Comparison of ENCODE assay signal across 7 cellular contexts in genomic region chr2:101704816-101705565, GRCh38. TPM values are rescaled to one million over a fixed set of nuclear protein-coding genes. Genes with fewer than 3 reads are reported as not detected.
DNase-seq lines count a peak whose midpoint lies in the region; FAIRE-seq and TF ChIP-seq lines count a peak whose summit lies in the region.

No MANE protein-coding gene starts in this region.

- H2BK5ac ChIP-seq in H1 (ENCODE audit: low read depth, low read length) = 0 out of 2 replicates have a peak overlapping the region, but pooled peaks have one; percentile 5

- H3K36me3 ChIP-seq in SK-N-SH (replicated peaks in 1 of 2; ENCODE audit: control insufficient read depth in 1 of 2, insufficient read depth in 2 of 2, low read length in 1 of 2) (peaks cover 6 to 22% of the 10 kb centered on the region in 2 experiments), H1 (ENCODE audit: control insufficient read depth in 2 of 4, insufficient read depth in 4 of 4, low read length in 3 of 4) (peaks cover 0 to 3% (median 2%) of the 10 kb centered on the region in 4 experiments; a peak in 2 of 8 replicates), skeletal muscle satellite cell (ENCODE audit: insufficient read depth, low read length) (peaks cover 41% of the 10 kb centered on the region)

- CTCF ChIA-PET in SK-N-SH (lab: Yijun Ruan, JAX) = interaction anchor here (1.0 to 1.2 kb wide), 2 partner anchors 66 to 88 kb away, joined by 5 read pairs; no protein-coding TSS in a partner anchor
- CTCF ChIA-PET in H1 (lab: Charles Lee; ENCODE audit: partially characterized antibody) = interaction anchor here (0.6 to 3.2 kb wide), 2 partner anchors 12 to 21 kb away, joined by 3 to 13 read pairs; no protein-coding TSS in a partner anchor

- H3K9me2 ChIP-seq in SK-N-SH = no peaks in the 10 kb centered on the region

- no peak overlapping the region for H4K91ac ChIP-seq in H1 (replicated peaks; ENCODE audit: insufficient read length, low read length)

- H3K9me3 ChIP-seq in SK-N-SH (no peaks in the 10 kb centered on the region), H1 (ENCODE audit: insufficient read depth in 2 of 2, low read depth in 1 of 2, low read length in 1 of 2) (no peaks in the 10 kb centered on the region), skeletal muscle satellite cell (replicated peaks; ENCODE audit: low read length) (no peaks in the 10 kb centered on the region)

- no peak overlapping the region for H2BK120ac ChIP-seq in H1 (replicated peaks; ENCODE audit: low read depth, low read length)

- H3K4me3 ChIP-seq in SK-N-SH (ENCODE audit: low read depth in 2 of 2, low read length in 1 of 2) = no peak overlapping the region
- no peak overlapping the region for H3K4me3 ChIP-seq in H1 (ENCODE audit: extremely low read depth in 1 of 4, insufficient read depth in 2 of 4, low read depth in 3 of 4, low read length in 4 of 4)
- H3K4me3 ChIP-seq in skeletal muscle satellite cell (ENCODE audit: low read length) = peak overlapping the region; percentile 41

- H4K20me1 ChIP-seq in SK-N-SH (ENCODE audit: insufficient read depth) (peaks cover 82% of the 10 kb centered on the region), H1 (replicated peaks in 1 of 2; ENCODE audit: control insufficient read depth in 1 of 2, insufficient read depth in 2 of 2, low read length in 2 of 2) (peaks cover 10 to 11% of the 10 kb centered on the region in 2 experiments)

- no peak overlapping the region for H3K56ac ChIP-seq in H1 (replicated peaks; ENCODE audit: insufficient read length, low read depth, low read length)

- H3K4ac ChIP-seq in H1 (replicated peaks; ENCODE audit: insufficient read length, low read depth, low read length) = no peak overlapping the region

- no peak overlapping the region for H2BK15ac ChIP-seq in H1 (ENCODE audit: low read length)

- TF ChIP-seq POLR2A in H1 (IDR thresholded peaks at IDR 0.05; ENCODE audit: control extremely low read depth in 1 of 2, low read depth in 2 of 2, low read length in 2 of 2) = no peak

- H4K8ac ChIP-seq in H1 (ENCODE audit: extremely low read depth, insufficient read depth, low read length) = no peak overlapping the region

- no peaks in the 10 kb centered on the region for H3K27me3 ChIP-seq in SK-N-SH (ENCODE audit: insufficient read depth)
- no peaks in the 10 kb centered on the region for H3K27me3 ChIP-seq in H1 (replicated peaks in 1 of 4; ENCODE audit: control insufficient read depth in 3 of 4, extremely low read depth in 1 of 4, insufficient read depth in 3 of 4, low read length in 3 of 4)
- H3K27me3 ChIP-seq in skeletal muscle satellite cell (ENCODE audit: control insufficient read depth, insufficient read depth, low read length) = no peaks in the 10 kb centered on the region

- H3K27ac ChIP-seq in SK-N-SH (ENCODE audit: low read depth in 2 of 2, low read length in 1 of 2) (peak overlapping the region; percentile 50 to 68; a peak in 3 of 4 replicates), H1 (ENCODE audit: low read depth, low read length) (no peak overlapping the region)

- no peak for FAIRE-seq in H1 (lab: Jason Lieb, UNC)

- H2BK20ac ChIP-seq in H1 (ENCODE audit: low read length) = no peak overlapping the region

- H3F3A ChIP-seq in SK-N-SH (replicated peaks; ENCODE audit: insufficient read depth) = peaks cover 10% of the 10 kb centered on the region

- peaks cover 13 to 52% of the 10 kb centered on the region in 2 experiments for H3K4me1 ChIP-seq in SK-N-SH (ENCODE audit: control insufficient read depth in 1 of 2, insufficient read depth in 2 of 2, low read depth in 1 of 2, low read length in 1 of 2)
- H3K4me1 ChIP-seq in H1 (replicated peaks in 1 of 4; ENCODE audit: control insufficient read depth in 3 of 4, insufficient read depth in 4 of 4, low read length in 3 of 4) = peaks cover 0 to 17% (median 7%) of the 10 kb centered on the region in 4 experiments; a peak in 5 of 7 replicates
- H3K4me1 ChIP-seq in skeletal muscle satellite cell (ENCODE audit: control insufficient read depth, insufficient read depth, low read length) = peaks cover 72% of the 10 kb centered on the region

- TF ChIP-seq CTCF in SK-N-SH (IDR thresholded peaks at IDR 0.05) (no peak), H1 (IDR thresholded peaks at IDR 0.05; ENCODE audit: control extremely low read depth in 1 of 3, insufficient read depth in 1 of 3, low read depth in 1 of 3, low read length in 3 of 3) (no peak)

- H2AFZ ChIP-seq in SK-N-SH (ENCODE audit: low read depth) = no peak overlapping the region
- H2AFZ ChIP-seq in H1 (ENCODE audit: low read length) = no peak overlapping the region

- no peak overlapping the region for H2AK5ac ChIP-seq in H1 (ENCODE audit: low read depth, low read length)

- WGBS in SK-N-SH (ENCODE audit: low lambda C conversion rate) = 64% methylated on average over 3 of the region's 3 CpGs
- 67% methylated on average over 3 of the region's 3 CpGs; no CpG with 5 or more reads in 1 of the 2 experiments for WGBS in H1 (ENCODE audit: extremely low coverage in 1 of 2, insufficient coverage in 1 of 2, insufficient read length in 1 of 2, insufficient replicate concordance in 2 of 2, low coverage in 1 of 2, low lambda C conversion rate in 2 of 2, missing lambda C conversion rate in 1 of 2), 2 experiments

- TF ChIP-seq RAD21 in SK-N-SH (IDR thresholded peaks at IDR 0.05; ENCODE audit: low read length) (no peak), H1 (IDR thresholded peaks at IDR 0.05 in 1 of 2, conservative IDR thresholded peaks at IDR 0.05 in 1 of 2; ENCODE audit: low read depth in 2 of 2, low read length in 2 of 2) (no peak)

- TF ChIP-seq EP300 in SK-N-SH (IDR thresholded peaks at IDR 0.05; ENCODE audit: borderline replicate concordance in 1 of 2, low read depth in 1 of 2, low read length in 1 of 2) (no peak), H1 (IDR thresholded peaks at IDR 0.05; ENCODE audit: borderline replicate concordance in 1 of 2, low read depth in 2 of 2, low read length in 2 of 2) (no peak)

- no peak overlapping the region for H2BK12ac ChIP-seq in H1 (ENCODE audit: low read depth, low read length)

- H3K9ac ChIP-seq in SK-N-SH (no peak overlapping the region), H1 (replicated peaks in 1 of 4; ENCODE audit: extremely low read depth in 1 of 4, low read depth in 3 of 4, low read length in 3 of 4) (peak overlapping the region in 1 of 4 experiments; percentile 34; a peak in 1 of 7 replicates), skeletal muscle satellite cell (ENCODE audit: low read depth, low read length) (peak overlapping the region; percentile 9)

- H3K18ac ChIP-seq in H1 (ENCODE audit: extremely low read depth, low read length) = no peak overlapping the region

- H3K23me2 ChIP-seq in H1 (ENCODE audit: low read depth, low read length) = peaks cover 2% of the 10 kb centered on the region; the same call in 1 of the 2 replicates

- H3K79me2 ChIP-seq in SK-N-SH (ENCODE audit: insufficient read depth) = peaks cover 100% of the 10 kb centered on the region
- peaks cover 35 to 98% of the 10 kb centered on the region in 2 experiments for H3K79me2 ChIP-seq in H1 (ENCODE audit: control insufficient read depth in 1 of 2, insufficient read depth in 2 of 2, low read length in 2 of 2)

- H3K14ac ChIP-seq in H1 (ENCODE audit: insufficient read length) = no peak overlapping the region

- peak; percentile 37 for DNase-seq in ELR (ENCODE audit: low read depth)
- no peak for DNase-seq in SK-N-SH
- DNase-seq in H1 (ENCODE audit: low read depth in 1 of 2, low spot score in 2 of 2) = no peak
- no peak for DNase-seq in HUDEP-2 (lab: John Stamatoyannopoulos, UW; ENCODE audit: unreplicated experiment in 76 of 76)
- DNase-seq in stimulated activated CD4-positive, alpha-beta T cell treated with anti-CD3 and anti-CD28 coated beads, Interleukin-1b, Interleukin-23, amount 100 ng/mL, for 48 hours = no peak
- DNase-seq in OCI-M2 (lab: John Stamatoyannopoulos, UW; ENCODE audit: unreplicated experiment) = no peak

- peaks cover 13% of the 10 kb centered on the region for H3K79me1 ChIP-seq in H1 (ENCODE audit: low read depth, low read length)

- no peak overlapping the region for H3K23ac ChIP-seq in H1 (ENCODE audit: insufficient read length)

- H3K4me2 ChIP-seq in SK-N-SH (no peak overlapping the region), H1 (ENCODE audit: insufficient read depth in 1 of 2, low read depth in 2 of 2, low read length in 2 of 2) (no peak overlapping the region), skeletal muscle satellite cell (ENCODE audit: low read length) (peak overlapping the region; percentile 39)

- POLR2A ChIA-PET in SK-N-SH (lab: Yijun Ruan, JAX) (no interaction called here), H1 (lab: Charles Lee; ENCODE audit: partially characterized antibody) (interaction anchor here (6.5 kb wide), 1 partner anchor 7 kb away, joined by 33 read pairs; the partner anchor contains the start of gene MAP4K4)

- no peak overlapping the region for H4K5ac ChIP-seq in H1 (ENCODE audit: insufficient read length, low read depth, low read length)

TF ChIP-seq in SK-N-SH, 30 proteins besides CTCF, POLR2A, EP300 and RAD21 (continues in another document):
- no peak for TF ChIP-seq NFIC (IDR thresholded peaks at IDR 0.05; ENCODE audit: borderline replicate concordance)
- TF ChIP-seq TEAD4 (IDR thresholded peaks at IDR 0.05; ENCODE audit: borderline replicate concordance, insufficient read depth) = no peak
- no peak for TF ChIP-seq POLR2AphosphoS5 (IDR thresholded peaks at IDR 0.05; ENCODE audit: low read depth, low read length)

TF ChIP-seq in H1, 55 proteins besides CTCF, POLR2A, EP300 and RAD21 (continues in another document):
- TF ChIP-seq CHD1 (IDR thresholded peaks at IDR 0.05; ENCODE audit: low read depth, low read length) (no peak), NRF1 (IDR thresholded peaks at IDR 0.05; ENCODE audit: low read depth, low read length) (no peak), CBX8 (IDR thresholded peaks at IDR 0.05; ENCODE audit: borderline replicate concordance, low read depth, low read length) (no peak), GABPA (IDR thresholded peaks at IDR 0.05; ENCODE audit: borderline replicate concordance, insufficient read depth, low read length) (no peak), RBBP5 (IDR thresholded peaks at IDR 0.05; ENCODE audit: borderline replicate concordance, low read depth, low read length) (no peak), SIRT6 (IDR thresholded peaks at IDR 0.05; ENCODE audit: low read length) (no peak)

RNA-seq across cellular contexts. Expression of gene MAP4K4, which starts 7.5 kb away (rescaled TPM):
- polyA plus RNA-seq in SK-N-SH (2012; rRNA removed) (68.5 and 72.9 TPM in 2 replicates), H1 (2011; rRNA removed) (53.2 and 56.7 TPM in 2 replicates)
- 72.8 and 73.6 TPM in 2 replicates for polyA plus RNA-seq in SK-N-SH (2012; cell fraction: cytosol; rRNA removed)
- polyA plus RNA-seq in SK-N-SH (2012; cell fraction: nucleus; rRNA removed) = 94.7 and 115 TPM in 2 replicates
- 133 and 138 TPM in 2 replicates for total RNA-seq in H1 (2021; fragmentation: NEBNext Ultra II Directional; extraction: Animal tissue kit (Norgen Biotek cat#: 25700))
- polyA plus RNA-seq in H1 (2011; cell fraction: cytosol; rRNA removed) = 70.5 TPM
- polyA plus RNA-seq in H1 (2011; cell fraction: nucleus; rRNA removed) = 156 TPM
- polyA plus RNA-seq in H1 (2012, experiment 1 of 2) = 108 to 151 TPM (median 126 TPM) in 4 replicates
- polyA plus RNA-seq in H1 (2012, experiment 2 of 2) = 8.2 TPM
- 67.2 TPM for polyA plus RNA-seq in H1 (2013, experiment 1 of 2)
- 68.9 TPM for polyA plus RNA-seq in H1 (2013, experiment 2 of 2)
- 128 and 175 TPM in 2 replicates for polyA minus RNA-seq in H1 (2011; rRNA and poly(A)+ RNA removed)
- 79.4 TPM for polyA minus RNA-seq in H1 (2011; cell fraction: cytosol; rRNA and poly(A)+ RNA removed)
- polyA minus RNA-seq in H1 (2011; cell fraction: nucleus; rRNA and poly(A)+ RNA removed) = 272 TPM
- total RNA-seq in skeletal muscle satellite cell (2012; rRNA removed) = 195 and 229 TPM in 2 replicates
